23 cellular contexts compared by ENCODE assay signal in the genomic region with DNA sequence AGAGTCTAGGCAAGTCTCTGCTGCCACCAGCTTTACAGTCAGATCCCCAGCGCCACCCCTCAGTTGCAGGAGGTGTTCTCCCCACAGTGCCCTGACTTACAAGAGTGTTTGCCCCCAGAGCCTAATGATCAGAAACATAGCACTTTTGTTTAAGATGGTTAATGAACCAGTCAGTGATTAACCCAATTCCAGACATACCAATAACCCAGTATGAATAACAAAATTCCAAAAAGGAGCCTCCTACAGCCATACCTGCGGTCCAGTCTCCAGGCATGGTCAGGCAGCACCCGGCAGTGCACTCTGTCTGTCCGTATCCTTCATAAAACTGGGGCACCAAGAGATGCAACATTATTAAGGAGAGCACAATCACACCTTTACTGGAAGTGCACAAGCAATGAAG. TPM values are rescaled to one million over a fixed set of nuclear protein-coding genes. Genes with fewer than 3 reads are reported as not detected.
DNase-seq lines count a peak whose midpoint lies in the region; ATAC-seq and TF ChIP-seq lines count a peak whose summit lies in the region.
"Had no signal": no experiment of that assay in that cellular context is flagged by ENCODE, and none has a peak within 500 bp of the region (broad histone marks: within the 10 kb centered on the region; RNA-seq: fewer than 3 reads in every experiment).

No MANE protein-coding gene starts in this region.

- no peak for DNase-seq in activated naive CD4-positive, alpha-beta T cell treated with anti-CD3 and anti-CD28 coated beads, Interleukin-2, amount 50 U/mL, for 72 hours (ENCODE audit: low spot score in 2 of 2)
- DNase-seq in activated naive CD4-positive, alpha-beta T cell (lab: John Stamatoyannopoulos, UW) = no peak
- DNase-seq in kidney glomerular epithelial cell (lab: John Stamatoyannopoulos, UW) = peak; percentile 85
- DNase-seq in renal cortical epithelial cell (ENCODE audit: low read depth) = peak; percentile 77
- DNase-seq in vagina (ENCODE audit: extremely low spot score in 2 of 2) = no peak
- no peak for DNase-seq in HPDE6-E6E7 (ENCODE audit: extremely low spot score)
- no peak for DNase-seq in NCI-H1930 (lab: John Stamatoyannopoulos, UW)
- DNase-seq: CD4-positive, alpha-beta memory T cell; COR-L47; DMS53; GM23248; H7; KBM-7; NCI-H1694; NCI-H2081 treated with DMSO at 0.1 percent for 48 hours; NCI-H2171; NCI-H226; NCI-H510A; NCI-H69; Right ventricle myocardium superior; RPMI8226 had no signal

- no peaks in the 10 kb centered on the region for H3K27me3 ChIP-seq in vagina
- H3K27me3 ChIP-seq: BLaER1, SJSA1 had no signal

- H3K36me3 ChIP-seq in vagina = peaks cover 0 to 72% of the 10 kb centered on the region in 2 donors

- no peak overlapping the region for H3K4me3 ChIP-seq in vagina
- H3K4me3 ChIP-seq: BLaER1, GM23248, SJSA1 had no signal

- peak overlapping the region; percentile 36 for H3K27ac ChIP-seq in vagina
- H3K27ac ChIP-seq: BLaER1, GM23248, SJSA1 had no signal

- peaks cover 11% of the 10 kb centered on the region for H3K4me1 ChIP-seq in vagina

- peak overlapping the region; percentile 22 to 40 for H3K27ac Mint-ChIP-seq in activated naive CD4-positive, alpha-beta T cell treated with anti-CD3 and anti-CD28 coated beads, Interleukin-2, amount 50 U/mL, for 72 hours

- ATAC-seq in activated naive CD4-positive, alpha-beta T cell treated with anti-CD3 and anti-CD28 coated beads, Interleukin-2, amount 50 U/mL, for 72 hours = no peak

- no peaks in the 10 kb centered on the region for H3K9me3 ChIP-seq in vagina
- H3K9me3 ChIP-seq: SJSA1 had no signal

- peaks cover 25 to 26% of the 10 kb centered on the region in 2 donors for H3K36me3 Mint-ChIP-seq in activated naive CD4-positive, alpha-beta T cell treated with anti-CD3 and anti-CD28 coated beads, Interleukin-2, amount 50 U/mL, for 72 hours

- no peaks in the 10 kb centered on the region for H3K9me3 Mint-ChIP-seq in activated naive CD4-positive, alpha-beta T cell treated with anti-CD3 and anti-CD28 coated beads, Interleukin-2, amount 50 U/mL, for 72 hours
- H3K9me3 Mint-ChIP-seq: CD4-positive, alpha-beta memory T cell had no signal

- no peak for TF ChIP-seq CTCF in vagina (IDR thresholded peaks at IDR 0.05)

- intact Hi-C loops in vagina (cut with DNase I) = no loop called here

- TF ChIP-seq POLR2A in vagina (IDR thresholded peaks at IDR 0.05) = no peak

RNA-seq across cellular contexts. Expression of gene CENPU, which starts 30.7 kb away (rescaled TPM):
- 10 to 100 TPM; 73.8 to 75.1 TPM for total RNA-seq in activated naive CD4-positive, alpha-beta T cell treated with anti-CD3 and anti-CD28 coated beads, Interleukin-2, amount 50 U/mL, for 72 hours
- total RNA-seq in renal cortical epithelial cell = 2.9 and 17.5 TPM in 2 replicates
- total RNA-seq in vagina = 5.2 TPM

Comparison
In these comparisons a context has a peak if more than half of its experiments do, and no peak if none do; other contexts are left out.
1. DNase-seq: peak in kidney glomerular epithelial cell (single experiment) and renal cortical epithelial cell (single experiment); none in activated naive CD4-positive, alpha-beta T cell treated with anti-CD3 and anti-CD28 coated beads, Interleukin-2, amount 50 U/mL, for 72 hours (0 of 2), activated naive CD4-positive, alpha-beta T cell (0 of 4), vagina (0 of 2), HPDE6-E6E7 (single experiment) and NCI-H1930 (0 of 2).